13 cellular contexts compared by ENCODE assay signal in the genomic region with DNA sequence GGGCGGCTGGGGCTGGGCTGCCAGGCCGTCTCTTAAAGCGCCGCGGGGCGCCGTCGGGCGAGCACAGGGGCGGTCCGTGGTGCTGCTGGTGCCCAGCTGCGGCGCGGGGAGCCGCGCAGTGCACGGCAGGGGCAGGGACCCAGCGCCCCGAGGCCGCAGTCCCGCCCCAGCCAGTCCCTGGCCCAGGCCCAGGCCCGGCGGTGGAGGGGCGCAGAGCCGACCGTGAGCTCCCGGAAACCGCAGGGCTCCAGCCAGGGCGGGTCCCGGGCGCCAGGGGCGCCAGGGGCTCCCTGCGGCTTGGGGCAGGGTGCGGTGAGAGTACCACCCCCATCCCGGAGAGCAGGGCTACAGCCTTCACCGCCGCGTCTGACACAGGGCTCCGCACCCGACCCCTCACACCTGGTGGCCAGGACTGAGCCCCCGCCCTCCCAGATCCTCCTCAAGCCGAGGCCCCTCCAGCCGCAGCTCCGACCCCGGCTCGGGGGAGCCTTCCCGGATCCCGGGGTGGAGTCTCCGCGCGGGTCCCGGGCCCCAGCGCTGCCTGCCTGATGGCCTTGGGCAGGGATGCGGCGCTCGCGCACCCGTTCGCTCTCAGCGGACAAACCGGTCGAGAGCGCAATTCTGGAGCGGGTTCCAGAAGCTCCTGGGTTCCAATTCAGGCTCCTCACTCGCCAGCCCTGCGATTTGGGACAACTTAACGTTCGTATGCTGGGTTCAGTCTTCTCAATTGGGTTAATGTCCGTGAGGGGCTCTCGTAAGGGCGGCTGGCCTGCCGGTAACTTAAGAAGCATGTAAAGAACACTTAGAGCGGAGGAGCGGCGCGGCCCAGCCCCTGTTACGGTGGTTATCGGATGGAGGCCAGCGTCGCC. TPM values are rescaled to one million over a fixed set of nuclear protein-coding genes. Genes with fewer than 3 reads are reported as not detected.
A peak's percentile ranks its signal among the peaks of the same experiment; 100 is the strongest.
DNase-seq lines count a peak whose midpoint lies in the region; ATAC-seq, FAIRE-seq and TF ChIP-seq lines count a peak whose summit lies in the region.
"Not testable (repeated sequence)": the region's sequence is repeated elsewhere in the genome, so short reads cannot be mapped to it uniquely, and the experiment has no call there.
"Had no signal": no experiment of that assay in that cellular context is flagged by ENCODE, and none has a peak within 500 bp of the region (broad histone marks: within the 10 kb centered on the region; RNA-seq: fewer than 3 reads in every experiment).

No MANE protein-coding gene starts in this region.

- H4K20me1 ChIP-seq in H1 (replicated peaks in 1 of 2; ENCODE audit: control insufficient read depth in 1 of 2, insufficient read depth in 2 of 2, low read length in 2 of 2), result not testable (repeated sequence)

- not testable (repeated sequence) for H4K91ac ChIP-seq in H1 (replicated peaks; ENCODE audit: insufficient read length, low read length); neuronal stem cell (ENCODE audit: low read depth, low read length, poor library complexity)

- not testable (repeated sequence) for H3K56ac ChIP-seq in H1 (replicated peaks; ENCODE audit: insufficient read length, low read depth, low read length)

- H2BK12ac ChIP-seq in H1 (ENCODE audit: low read depth, low read length); neuronal stem cell (ENCODE audit: low read length): not testable (repeated sequence)

- DNase-seq in A549 (ENCODE audit: low read depth in 1 of 2, low spot score in 1 of 2); activated naive CD8-positive, alpha-beta T cell treated with anti-CD3 and anti-CD28 coated beads, Interleukin-2, amount 10 ng/mL, durations not matched to agents 7 days and 5 days; heart right ventricle; neuronal stem cell (ENCODE audit: low spot score); stimulated activated naive B cell treated with anti-CD40 and anti-IgM and Interleukin-4, amounts not matched to agents 10 μg/mL and 1 μg/mL and 100 μg/mL, for 72 hours: not testable (repeated sequence)
- peak in 1 of 2 experiments; percentile 81 for DNase-seq in H1 (ENCODE audit: low read depth in 1 of 2, low spot score in 2 of 2)
- peak; percentile 33 for DNase-seq in left kidney (ENCODE audit: low read depth, low spot score)

- not testable (repeated sequence) for H3K79me2 ChIP-seq in H1 (ENCODE audit: control insufficient read depth in 1 of 2, insufficient read depth in 2 of 2, low read length in 2 of 2)

- H2AFZ ChIP-seq in H1 (ENCODE audit: low read length); neuronal stem cell (ENCODE audit: low read length): not testable (repeated sequence)

- H3K36me3 Mint-ChIP-seq in activated naive CD8-positive, alpha-beta T cell treated with anti-CD3 and anti-CD28 coated beads, Interleukin-2, amount 10 ng/mL, durations not matched to agents 7 days and 5 days; stimulated activated naive B cell treated with anti-CD40 and anti-IgM and Interleukin-4, amounts not matched to agents 10 μg/mL and 1 μg/mL and 100 μg/mL, for 72 hours: not testable (repeated sequence)

- not testable (repeated sequence) for H3K23me2 ChIP-seq in H1 (ENCODE audit: low read depth, low read length)

- not testable (repeated sequence) for H2BK5ac ChIP-seq in H1 (ENCODE audit: low read depth, low read length); neuronal stem cell (ENCODE audit: low read length)

- H3K27me3 ChIP-seq in HUES64 (ENCODE audit: insufficient read depth, low read length), result peaks cover 16% of the 10 kb centered on the region
- H3K27me3 ChIP-seq in H1 (replicated peaks in 1 of 4; ENCODE audit: control insufficient read depth in 3 of 4, extremely low read depth in 1 of 4, insufficient read depth in 3 of 4, low read length in 3 of 4); neuronal stem cell (ENCODE audit: control insufficient read depth in 3 of 3, insufficient read depth in 3 of 3, low read depth in 1 of 3, low read length in 3 of 3): not testable (repeated sequence)
- peaks cover 0 to 10% (median 4%) of the 10 kb centered on the region in 7 donors for H3K27me3 ChIP-seq in heart right ventricle

- ATAC-seq in A549, result peak; percentile 49 to 65
- ATAC-seq in activated naive CD8-positive, alpha-beta T cell treated with anti-CD3 and anti-CD28 coated beads, Interleukin-2, amount 10 ng/mL, durations not matched to agents 7 days and 5 days (ENCODE audit: low read depth), result peak; percentile 9
- ATAC-seq in heart right ventricle, result peak in 6 of 8 donors; percentile 28 to 54 (median 39)
- peak; percentile 23 to 33 for ATAC-seq in stimulated activated naive B cell treated with anti-CD40 and anti-IgM and Interleukin-4, amounts not matched to agents 10 μg/mL and 1 μg/mL and 100 μg/mL, for 72 hours (replicated peaks)

- POLR2A ChIA-PET in A549 (lab: Yijun Ruan, JAX); activated naive CD8-positive, alpha-beta T cell treated with anti-CD3 and anti-CD28 coated beads, Interleukin-2, amount 10 ng/mL, durations not matched to agents 7 days and 5 days (lab: Charles Lee); H1 (lab: Charles Lee; ENCODE audit: partially characterized antibody): not testable (repeated sequence)

- H3K4me3 Mint-ChIP-seq in activated naive CD8-positive, alpha-beta T cell treated with anti-CD3 and anti-CD28 coated beads, Interleukin-2, amount 10 ng/mL, durations not matched to agents 7 days and 5 days; stimulated activated naive B cell treated with anti-CD40 and anti-IgM and Interleukin-4, amounts not matched to agents 10 μg/mL and 1 μg/mL and 100 μg/mL, for 72 hours: not testable (repeated sequence)

- H3K4me2 ChIP-seq in A549 (peak overlapping the region; percentile 39; the same call in 1 of the 3 replicates), H1 (ENCODE audit: insufficient read depth in 1 of 2, low read depth in 2 of 2, low read length in 2 of 2) (peak overlapping the region; percentile 58 to 65; a peak in 3 of 4 replicates), neuronal stem cell (ENCODE audit: insufficient read depth, low read length, poor library complexity, severe bottlenecking) (peak overlapping the region; percentile 40)

- H3K4ac ChIP-seq in H1 (replicated peaks; ENCODE audit: insufficient read length, low read depth, low read length); neuronal stem cell (ENCODE audit: low read length): not testable (repeated sequence)

- not testable (repeated sequence) for TF ChIP-seq CTCF in A549 (IDR thresholded peaks at IDR 0.05); H1 (IDR thresholded peaks at IDR 0.05; ENCODE audit: control extremely low read depth in 1 of 3, insufficient read depth in 1 of 3, low read depth in 1 of 3, low read length in 3 of 3); heart right ventricle (IDR thresholded peaks at IDR 0.05)

- FAIRE-seq in A549 (lab: Jason Lieb, UNC); H1 (lab: Jason Lieb, UNC): not testable (repeated sequence)

- H3K79me1 ChIP-seq in H1 (ENCODE audit: low read depth, low read length); neuronal stem cell (ENCODE audit: low read depth, low read length): not testable (repeated sequence)

- H3K36me3 ChIP-seq in HUES64 (ENCODE audit: insufficient read depth, low read length); H1 (ENCODE audit: control insufficient read depth in 2 of 4, insufficient read depth in 4 of 4, low read length in 3 of 4); heart right ventricle; neuronal stem cell (replicated peaks in 1 of 2; ENCODE audit: control insufficient read depth in 2 of 2, insufficient read depth in 2 of 2, low read length in 2 of 2): not testable (repeated sequence)

- WGBS in A549 (ENCODE audit: missing lambda C conversion rate), result 61% methylated on average over 25 of the region's 80 CpGs
- 2% methylated on average over 48 of the region's 80 CpGs for WGBS in HUES64
- WGBS in H1 (ENCODE audit: extremely low coverage in 1 of 2, insufficient coverage in 1 of 2, insufficient read length in 1 of 2, insufficient replicate concordance in 2 of 2, low coverage in 1 of 2, low lambda C conversion rate in 2 of 2, missing lambda C conversion rate in 1 of 2), 2 experiments, result 3% methylated on average over 27 of the region's 80 CpGs; no CpG with 5 or more reads in 1 of the 2 experiments
- WGBS in heart right ventricle, 2 donors, result 1 to 2% methylated on average over 46 to 56 of the region's 80 CpGs
- WGBS in neuronal stem cell (ENCODE audit: extremely low coverage in 2 of 2, insufficient read length in 2 of 2, insufficient replicate concordance in 1 of 2), 2 donors, result no CpG with 5 or more reads among the region's 80 CpGs

- H4K8ac ChIP-seq in H1 (ENCODE audit: extremely low read depth, insufficient read depth, low read length); neuronal stem cell (ENCODE audit: low read depth, low read length): not testable (repeated sequence)

- not testable (repeated sequence) for H3K14ac ChIP-seq in H1 (ENCODE audit: insufficient read length); neuronal stem cell (ENCODE audit: low read length)

- H3K4me3 ChIP-seq in A549 (peak overlapping the region; percentile 36), HUES64 (ENCODE audit: low read length) (peak overlapping the region; percentile 34; the same call in 1 of the 2 replicates), H1 (ENCODE audit: extremely low read depth in 1 of 4, insufficient read depth in 2 of 4, low read depth in 3 of 4, low read length in 4 of 4) (peak overlapping the region in 2 of 4 experiments; percentile 27 to 54; a peak in 4 of 8 replicates), heart right ventricle (peak overlapping the region in 7 of 10 donors; percentile 18 to 37 (median 24))
- not testable (repeated sequence) for H3K4me3 ChIP-seq in neuronal stem cell (ENCODE audit: low read length in 2 of 2)

- not testable (repeated sequence) for H2BK120ac ChIP-seq in H1 (replicated peaks; ENCODE audit: low read depth, low read length); neuronal stem cell (ENCODE audit: low read depth, low read length)

- H3K23ac ChIP-seq in H1 (ENCODE audit: insufficient read length); neuronal stem cell (ENCODE audit: low read depth, low read length, poor library complexity): not testable (repeated sequence)

- not testable (repeated sequence) for TF ChIP-seq POLR2A in A549 (IDR thresholded peaks at IDR 0.05; ENCODE audit: low read length); H1 (IDR thresholded peaks at IDR 0.05; ENCODE audit: control extremely low read depth in 1 of 2, low read depth in 2 of 2, low read length in 2 of 2)

- H3K4me1 Mint-ChIP-seq in activated naive CD8-positive, alpha-beta T cell treated with anti-CD3 and anti-CD28 coated beads, Interleukin-2, amount 10 ng/mL, durations not matched to agents 7 days and 5 days; stimulated activated naive B cell treated with anti-CD40 and anti-IgM and Interleukin-4, amounts not matched to agents 10 μg/mL and 1 μg/mL and 100 μg/mL, for 72 hours: not testable (repeated sequence)

- H2BK20ac ChIP-seq in H1 (ENCODE audit: low read length), result not testable (repeated sequence)

- H4K5ac ChIP-seq in H1 (ENCODE audit: insufficient read length, low read depth, low read length), result not testable (repeated sequence)

- H3K9me3 ChIP-seq in A549; HUES64 (ENCODE audit: insufficient read depth, low read depth, low read length); H1 (ENCODE audit: insufficient read depth in 2 of 2, low read depth in 1 of 2, low read length in 1 of 2); heart right ventricle; neuronal stem cell (replicated peaks in 1 of 2; ENCODE audit: control insufficient read depth in 2 of 2, insufficient read depth in 1 of 2, low read depth in 1 of 2, low read length in 2 of 2): not testable (repeated sequence)

- TF ChIP-seq EP300 in A549 (IDR thresholded peaks at IDR 0.05); H1 (IDR thresholded peaks at IDR 0.05; ENCODE audit: borderline replicate concordance in 1 of 2, low read depth in 2 of 2, low read length in 2 of 2): not testable (repeated sequence)

- CTCF ChIA-PET in A549 (lab: Yijun Ruan, JAX); H1 (lab: Charles Lee; ENCODE audit: partially characterized antibody): not testable (repeated sequence)

- not testable (repeated sequence) for H3K27ac Mint-ChIP-seq in activated naive CD8-positive, alpha-beta T cell treated with anti-CD3 and anti-CD28 coated beads, Interleukin-2, amount 10 ng/mL, durations not matched to agents 7 days and 5 days; stimulated activated naive B cell treated with anti-CD40 and anti-IgM and Interleukin-4, amounts not matched to agents 10 μg/mL and 1 μg/mL and 100 μg/mL, for 72 hours

- H3K4me1 ChIP-seq in A549; HUES64 (ENCODE audit: insufficient read depth, low read length); H1 (replicated peaks in 1 of 4; ENCODE audit: control insufficient read depth in 3 of 4, insufficient read depth in 4 of 4, low read length in 3 of 4); heart right ventricle; neuronal stem cell (ENCODE audit: control insufficient read depth in 2 of 2, insufficient read depth in 1 of 2, low read depth in 1 of 2, low read length in 2 of 2): not testable (repeated sequence)

- H3K9me3 Mint-ChIP-seq in activated naive CD8-positive, alpha-beta T cell treated with anti-CD3 and anti-CD28 coated beads, Interleukin-2, amount 10 ng/mL, durations not matched to agents 7 days and 5 days; stimulated activated naive B cell treated with anti-CD40 and anti-IgM and Interleukin-4, amounts not matched to agents 10 μg/mL and 1 μg/mL and 100 μg/mL, for 72 hours: not testable (repeated sequence)

- not testable (repeated sequence) for H3K9ac ChIP-seq in HUES64 (ENCODE audit: low read depth, low read length); H1 (replicated peaks in 1 of 4; ENCODE audit: extremely low read depth in 1 of 4, low read depth in 3 of 4, low read length in 3 of 4); neuronal stem cell (ENCODE audit: low read depth, low read length, poor library complexity)

- H3K27ac ChIP-seq in A549, result peak overlapping the region; percentile 61 to 82; a peak in 5 of 6 replicates
- not testable (repeated sequence) for H3K27ac ChIP-seq in HUES64 (ENCODE audit: low read depth, low read length); H1 (ENCODE audit: low read depth, low read length); heart right ventricle; neuronal stem cell (replicated peaks; ENCODE audit: low read length)

- H2AK5ac ChIP-seq in H1 (ENCODE audit: low read depth, low read length); neuronal stem cell (ENCODE audit: low read depth, low read length): not testable (repeated sequence)

- intact Hi-C loops in heart right ventricle (cut with DNase I), result not testable (repeated sequence)

- not testable (repeated sequence) for H2BK15ac ChIP-seq in H1 (ENCODE audit: low read length); neuronal stem cell (ENCODE audit: low read length)

- not testable (repeated sequence) for H3K27me3 Mint-ChIP-seq in activated naive CD8-positive, alpha-beta T cell treated with anti-CD3 and anti-CD28 coated beads, Interleukin-2, amount 10 ng/mL, durations not matched to agents 7 days and 5 days; stimulated activated naive B cell treated with anti-CD40 and anti-IgM and Interleukin-4, amounts not matched to agents 10 μg/mL and 1 μg/mL and 100 μg/mL, for 72 hours

- H3K18ac ChIP-seq in H1 (ENCODE audit: extremely low read depth, low read length); neuronal stem cell (ENCODE audit: low read length): not testable (repeated sequence)

- TF ChIP-seq RAD21 in A549 (conservative IDR thresholded peaks at IDR 0.05 in 1 of 2, IDR thresholded peaks at IDR 0.05 in 1 of 2); H1 (IDR thresholded peaks at IDR 0.05 in 1 of 2, conservative IDR thresholded peaks at IDR 0.05 in 1 of 2; ENCODE audit: low read depth in 2 of 2, low read length in 2 of 2): not testable (repeated sequence)

RNA-seq across cellular contexts. Expression of gene SYT15B, which starts 0.5 kb away (rescaled TPM):
- polyA plus RNA-seq in A549 (2011; rRNA removed), result 2.0 and 2.7 TPM in 2 replicates
- polyA plus RNA-seq in A549 (2012; cell fraction: cytosol; rRNA removed), result 5.6 and 6.8 TPM in 2 replicates
- polyA plus RNA-seq in A549 (2012; cell fraction: nucleus; rRNA removed), result 6.7 and 8.6 TPM in 2 replicates
- polyA plus RNA-seq in A549 (2017; fragmentation: RNase III; extraction: RNeasy Plus Mini Kit Qiagen cat#74134 plus additional on column Dnase treatment), result 1.9 to 2.1 TPM (median 2.0 TPM) in 3 replicates
- polyA minus RNA-seq in A549 (2011; rRNA and poly(A)+ RNA removed), result 1.6 and 3.3 TPM in 2 replicates
- not detected for polyA plus RNA-seq in HUES64 (2013, experiment 1 of 2)
- polyA plus RNA-seq in HUES64 (2013, experiment 2 of 2), result not detected
- total RNA-seq in activated naive CD8-positive, alpha-beta T cell treated with anti-CD3 and anti-CD28 coated beads, Interleukin-2, amount 10 ng/mL, durations not matched to agents 7 days and 5 days, result under 1 TPM in 1 of 2 experiments, not detected in 1; 0.47 TPM
- not detected in 2 replicates for total RNA-seq in H1 (2021; fragmentation: NEBNext Ultra II Directional; extraction: Animal tissue kit (Norgen Biotek cat#: 25700))
- 0.13 and 0.17 TPM in 2 replicates for polyA plus RNA-seq in H1 (2011; rRNA removed)
- polyA plus RNA-seq in H1 (2011; cell fraction: cytosol; rRNA removed), result 0.03 TPM
- polyA plus RNA-seq in H1 (2011; cell fraction: nucleus; rRNA removed), result 0.40 TPM
- 0.04 to 0.08 TPM in 2 of 4 replicates, not detected in the others for polyA plus RNA-seq in H1 (2012, experiment 1 of 2)
- 0.05 TPM for polyA plus RNA-seq in H1 (2012, experiment 2 of 2)
- 0.04 TPM for polyA plus RNA-seq in H1 (2013, experiment 1 of 2)
- polyA plus RNA-seq in H1 (2013, experiment 2 of 2), result 0.06 TPM
- polyA minus RNA-seq in H1 (2011; rRNA and poly(A)+ RNA removed), result 0.10 and 0.16 TPM in 2 replicates
- polyA minus RNA-seq in H1 (2011; cell fraction: cytosol; rRNA and poly(A)+ RNA removed), result 0.22 TPM
- 0.50 TPM for polyA minus RNA-seq in H1 (2011; cell fraction: nucleus; rRNA and poly(A)+ RNA removed)
- 1 to 10 TPM in 6 of 10 donors, under 1 TPM in 4; 0.25 to 3.8 (median 1.3) TPM for total RNA-seq in heart right ventricle
- under 1 TPM; 0.37 to 0.67 TPM for polyA plus RNA-seq in heart right ventricle
- polyA plus RNA-seq in neuronal stem cell (2013, experiment 1 of 2), result not detected
- polyA plus RNA-seq in neuronal stem cell (2013, experiment 2 of 2), result 0.03 TPM
- total RNA-seq: M059J, pulmonary artery endothelial cell had no signal
- polyA plus RNA-seq: CD4-positive, CD25-positive, alpha-beta regulatory T cell; K562; keratinocyte had no signal
